Comparison of ENCODE assay signal across 8 cellular contexts in genomic region chr9:93133641-93134017, GRCh38. TPM values are rescaled to one million over a fixed set of nuclear protein-coding genes. Genes with fewer than 3 reads are reported as not detected.
DNase-seq lines count a peak whose midpoint lies in the region; ATAC-seq and TF ChIP-seq lines count a peak whose summit lies in the region.

No MANE protein-coding gene starts in this region.

- DNase-seq in GF-D8 (lab: John Stamatoyannopoulos, UW) = peak; percentile 63
- DNase-seq in GM23338 (ENCODE audit: low spot score) = peak; percentile 65
- peak; percentile 60 for DNase-seq in LHCN-M2 (ENCODE audit: low read depth)
- DNase-seq in chondrocyte (ENCODE audit: low spot score) = peak; percentile 89
- DNase-seq in kidney tubule cell (ENCODE audit: low spot score) = peak; percentile 83
- peak; percentile 58 to 64 for DNase-seq in stimulated activated CD4-positive, alpha-beta T cell treated with anti-CD3 and anti-CD28 coated beads, Interleukin-2, amount 100 ng/mL, for 24 hours
- DNase-seq in NK-92 (lab: John Stamatoyannopoulos, UW; ENCODE audit: unreplicated experiment) = no peak

- peak overlapping the region; percentile 93 for H3K4me2 ChIP-seq in GM23338

- no peak for TF ChIP-seq CTCF in GM23338 (conservative IDR thresholded peaks at IDR 0.05; ENCODE audit: low read depth in 2 of 2)
- TF ChIP-seq CTCF in VCaP (conservative IDR thresholded peaks at IDR 0.05) = no peak
- peak; percentile 9 for TF ChIP-seq CTCF in chondrocyte (IDR thresholded peaks at IDR 0.05)

- no peaks in the 10 kb centered on the region for H3K36me3 ChIP-seq in GM23338 (ENCODE audit: insufficient read depth)

- H3K27me3 Mint-ChIP-seq in GM23338 (ENCODE audit: insufficient read depth, low read depth, poor library complexity) (peaks cover 23% of the 10 kb centered on the region), chondrocyte (ENCODE audit: low read depth) (no peaks in the 10 kb centered on the region)

- peak overlapping the region; percentile 87 for H3K4me3 ChIP-seq in GM23338

- H3K4me1 Mint-ChIP-seq in GM23338 (peaks cover 28% of the 10 kb centered on the region), chondrocyte (ENCODE audit: low read depth) (peaks cover 48% of the 10 kb centered on the region)

- no peaks in the 10 kb centered on the region for H3F3A ChIP-seq in GM23338 (replicated peaks; ENCODE audit: low read depth)

- H3K27ac ChIP-seq in GM23338 (ENCODE audit: low read depth) = no peak overlapping the region; the same call in 1 of the 2 replicates
- H3K27ac ChIP-seq in VCaP = peak overlapping the region; percentile 75

- peak overlapping the region; percentile 80 for H3K4me3 Mint-ChIP-seq in GM23338
- peak overlapping the region; percentile 86 for H3K4me3 Mint-ChIP-seq in chondrocyte (ENCODE audit: unreplicated experiment)

- H3K4me1 ChIP-seq in GM23338 (ENCODE audit: insufficient read depth) = peaks cover 12% of the 10 kb centered on the region

- no peaks in the 10 kb centered on the region for H3K9me3 Mint-ChIP-seq in GM23338
- H3K9me3 Mint-ChIP-seq in chondrocyte (ENCODE audit: low read depth) = peaks cover 3% of the 10 kb centered on the region

- no peaks in the 10 kb centered on the region for H3K9me2 ChIP-seq in GM23338 (ENCODE audit: insufficient read depth)

- H3K27me3 ChIP-seq in GM23338 (ENCODE audit: insufficient read depth) = peaks cover 9% of the 10 kb centered on the region

- H3K79me2 ChIP-seq in GM23338 (replicated peaks; ENCODE audit: insufficient read depth) = 0 out of 2 replicates have a peak, but pooled peaks cover 6% of the 10 kb centered on the region

- 0 out of 2 replicates have a peak, but pooled peaks cover 8% of the 10 kb centered on the region for H4K20me1 ChIP-seq in GM23338 (replicated peaks; ENCODE audit: insufficient read depth)

- H2AFZ ChIP-seq in GM23338 = peak overlapping the region; percentile 90; the same call in 1 of the 2 replicates

- ATAC-seq in GM23338 = peak; percentile 51

- H3K27ac Mint-ChIP-seq in GM23338 = no peak overlapping the region; the same call in 1 of the 2 replicates
- H3K27ac Mint-ChIP-seq in chondrocyte (ENCODE audit: unreplicated experiment) = peak overlapping the region; percentile 93

- H3K36me3 Mint-ChIP-seq in GM23338 (ENCODE audit: low read depth) (no peaks in the 10 kb centered on the region), chondrocyte (ENCODE audit: low read depth) (no peaks in the 10 kb centered on the region)

TF ChIP-seq in GM23338, 12 proteins besides CTCF, POLR2A, EP300 and RAD21 (continues in another document):
- TF ChIP-seq EZH2 (IDR thresholded peaks at IDR 0.05; ENCODE audit: low read depth, unreplicated experiment) (no peak), REST (IDR thresholded peaks at IDR 0.05; ENCODE audit: unreplicated experiment) (no peak), EZH2phosphoT487 (IDR thresholded peaks at IDR 0.05; ENCODE audit: unreplicated experiment) (no peak), ZNF114 (CRISPR knock-in tag; IDR thresholded peaks at IDR 0.05) (no peak), JUNB (IDR thresholded peaks at IDR 0.05; ENCODE audit: unreplicated experiment) (no peak), CREB1 (CRISPR knock-in tag; IDR thresholded peaks at IDR 0.05; ENCODE audit: low read depth) (no peak)
- TF ChIP-seq, protein P1, sequence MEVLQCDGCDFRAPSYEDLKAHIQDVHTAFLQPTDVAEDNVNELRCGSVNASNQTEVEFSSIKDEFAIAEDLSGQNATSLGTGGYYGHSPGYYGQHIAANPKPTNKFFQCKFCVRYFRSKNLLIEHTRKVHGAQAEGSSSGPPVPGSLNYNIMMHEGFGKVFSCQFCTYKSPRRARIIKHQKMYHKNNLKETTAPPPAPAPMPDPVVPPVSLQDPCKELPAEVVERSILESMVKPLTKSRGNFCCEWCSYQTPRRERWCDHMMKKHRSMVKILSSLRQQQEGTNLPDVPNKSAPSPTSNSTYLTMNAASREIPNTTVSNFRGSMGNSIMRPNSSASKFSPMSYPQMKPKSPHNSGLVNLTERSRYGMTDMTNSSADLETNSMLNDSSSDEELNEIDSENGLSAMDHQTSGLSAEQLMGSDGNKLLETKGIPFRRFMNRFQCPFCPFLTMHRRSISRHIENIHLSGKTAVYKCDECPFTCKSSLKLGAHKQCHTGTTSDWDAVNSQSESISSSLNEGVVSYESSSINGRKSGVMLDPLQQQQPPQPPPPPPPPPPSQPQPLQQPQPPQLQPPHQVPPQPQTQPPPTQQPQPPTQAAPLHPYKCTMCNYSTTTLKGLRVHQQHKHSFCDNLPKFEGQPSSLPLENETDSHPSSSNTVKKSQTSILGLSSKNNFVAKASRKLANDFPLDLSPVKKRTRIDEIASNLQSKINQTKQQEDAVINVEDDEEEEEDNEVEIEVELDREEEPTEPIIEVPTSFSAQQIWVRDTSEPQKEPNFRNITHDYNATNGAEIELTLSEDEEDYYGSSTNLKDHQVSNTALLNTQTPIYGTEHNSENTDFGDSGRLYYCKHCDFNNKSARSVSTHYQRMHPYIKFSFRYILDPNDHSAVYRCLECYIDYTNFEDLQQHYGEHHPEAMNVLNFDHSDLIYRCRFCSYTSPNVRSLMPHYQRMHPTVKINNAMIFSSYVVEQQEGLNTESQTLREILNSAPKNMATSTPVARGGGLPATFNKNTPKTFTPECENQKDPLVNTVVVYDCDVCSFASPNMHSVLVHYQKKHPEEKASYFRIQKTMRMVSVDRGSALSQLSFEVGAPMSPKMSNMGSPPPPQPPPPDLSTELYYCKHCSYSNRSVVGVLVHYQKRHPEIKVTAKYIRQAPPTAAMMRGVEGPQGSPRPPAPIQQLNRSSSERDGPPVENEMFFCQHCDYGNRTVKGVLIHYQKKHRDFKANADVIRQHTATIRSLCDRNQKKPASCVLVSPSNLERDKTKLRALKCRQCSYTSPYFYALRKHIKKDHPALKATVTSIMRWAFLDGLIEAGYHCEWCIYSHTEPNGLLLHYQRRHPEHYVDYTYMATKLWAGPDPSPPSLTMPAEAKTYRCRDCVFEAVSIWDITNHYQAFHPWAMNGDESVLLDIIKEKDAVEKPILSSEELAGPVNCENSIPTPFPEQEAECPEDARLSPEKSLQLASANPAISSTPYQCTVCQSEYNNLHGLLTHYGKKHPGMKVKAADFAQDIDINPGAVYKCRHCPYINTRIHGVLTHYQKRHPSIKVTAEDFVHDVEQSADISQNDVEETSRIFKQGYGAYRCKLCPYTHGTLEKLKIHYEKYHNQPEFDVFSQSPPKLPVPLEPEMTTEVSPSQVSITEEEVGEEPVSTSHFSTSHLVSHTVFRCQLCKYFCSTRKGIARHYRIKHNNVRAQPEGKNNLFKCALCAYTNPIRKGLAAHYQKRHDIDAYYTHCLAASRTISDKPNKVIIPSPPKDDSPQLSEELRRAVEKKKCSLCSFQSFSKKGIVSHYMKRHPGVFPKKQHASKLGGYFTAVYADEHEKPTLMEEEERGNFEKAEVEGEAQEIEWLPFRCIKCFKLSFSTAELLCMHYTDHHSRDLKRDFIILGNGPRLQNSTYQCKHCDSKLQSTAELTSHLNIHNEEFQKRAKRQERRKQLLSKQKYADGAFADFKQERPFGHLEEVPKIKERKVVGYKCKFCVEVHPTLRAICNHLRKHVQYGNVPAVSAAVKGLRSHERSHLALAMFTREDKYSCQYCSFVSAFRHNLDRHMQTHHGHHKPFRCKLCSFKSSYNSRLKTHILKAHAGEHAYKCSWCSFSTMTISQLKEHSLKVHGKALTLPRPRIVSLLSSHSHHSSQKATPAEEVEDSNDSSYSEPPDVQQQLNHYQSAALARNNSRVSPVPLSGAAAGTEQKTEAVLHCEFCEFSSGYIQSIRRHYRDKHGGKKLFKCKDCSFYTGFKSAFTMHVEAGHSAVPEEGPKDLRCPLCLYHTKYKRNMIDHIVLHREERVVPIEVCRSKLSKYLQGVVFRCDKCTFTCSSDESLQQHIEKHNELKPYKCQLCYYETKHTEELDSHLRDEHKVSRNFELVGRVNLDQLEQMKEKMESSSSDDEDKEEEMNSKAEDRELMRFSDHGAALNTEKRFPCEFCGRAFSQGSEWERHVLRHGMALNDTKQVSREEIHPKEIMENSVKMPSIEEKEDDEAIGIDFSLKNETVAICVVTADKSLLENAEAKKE (CRISPR knock-in tag; IDR thresholded peaks at IDR 0.05) = no peak

RNA-seq across cellular contexts. Expression of gene NINJ1, which starts 0.4 kb away (rescaled TPM):
- total RNA-seq in GM23338 (2014; rRNA removed; shearing (Covaris generic)) = 31.2 and 39.7 TPM in 2 replicates
- polyA plus RNA-seq in GM23338 (2016; fragmentation: Nextera tagmentation; extraction: Ambion mirVana) = 33.3 and 36.3 TPM in 2 replicates
- total RNA-seq in LHCN-M2 (2014; rRNA removed) (18.5 TPM in 2 replicates), chondrocyte (31.5 to 35.4 TPM (median 33.6 TPM) in 3 replicates)
- polyA plus RNA-seq in LHCN-M2 (2012) = 14.2 TPM

RNA-seq across cellular contexts. Expression of gene CARD19, which starts 37.6 kb away (rescaled TPM):
- total RNA-seq in GM23338 (2014; rRNA removed; shearing (Covaris generic)) = 24.7 and 36.8 TPM in 2 replicates
- polyA plus RNA-seq in GM23338 (2016; fragmentation: Nextera tagmentation; extraction: Ambion mirVana) = 48.3 and 48.9 TPM in 2 replicates
- total RNA-seq in LHCN-M2 (2014; rRNA removed) = 71.8 and 84.8 TPM in 2 replicates
- polyA plus RNA-seq in LHCN-M2 (2012) = 44.4 TPM
- total RNA-seq in chondrocyte = 28.3 to 41.7 TPM (median 40.5 TPM) in 3 replicates

RNA-seq across cellular contexts. Expression of gene WNK2, which starts 50.3 kb away (rescaled TPM):
- total RNA-seq in GM23338 (2014; rRNA removed; shearing (Covaris generic)) = 93.4 and 102 TPM in 2 replicates
- 56.4 and 61.7 TPM in 2 replicates for polyA plus RNA-seq in GM23338 (2016; fragmentation: Nextera tagmentation; extraction: Ambion mirVana)
- total RNA-seq in LHCN-M2 (2014; rRNA removed) (not detected in 2 replicates), chondrocyte (0.44 to 3.3 TPM (median 2.3 TPM) in 3 replicates)
- polyA plus RNA-seq in LHCN-M2 (2012) = not detected

Comparison
In these comparisons a context has a peak if more than half of its experiments do, and no peak if none do; other contexts are left out.
1. RNA of gene WNK2, which starts 50.3 kb away (total RNA-seq): 93.4 to 102 TPM in GM23338; 0.44 to 3.3 TPM in chondrocyte and not detected in LHCN-M2; every median in the first group is over 10 times any median in the second.